ENCODE assay signal across 14 cellular contexts in the genomic region with DNA sequence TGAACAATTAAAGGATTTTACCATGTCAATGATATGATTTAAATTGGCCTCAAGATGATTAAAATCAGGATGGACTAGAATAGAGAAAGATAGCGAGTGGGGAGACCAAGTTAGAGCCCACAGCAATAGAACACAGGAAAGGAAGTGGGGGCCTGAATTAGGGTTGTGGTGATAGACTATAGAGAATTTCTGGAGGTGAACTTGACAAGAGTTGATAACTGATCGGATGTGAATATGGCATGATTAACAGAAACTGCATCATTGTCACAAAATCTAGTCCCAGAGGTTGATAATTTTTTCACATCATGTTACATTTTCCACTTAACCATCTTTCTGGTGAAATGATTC. TPM values are rescaled to one million over a fixed set of nuclear protein-coding genes. Genes with fewer than 3 reads are reported as not detected.
DNase-seq lines count a peak whose midpoint lies in the region; ATAC-seq and TF ChIP-seq lines count a peak whose summit lies in the region.
"Had no signal": no experiment of that assay in that cellular context is flagged by ENCODE, and none has a peak within 500 bp of the region (broad histone marks: within the 10 kb centered on the region; RNA-seq: fewer than 3 reads in every experiment).

No MANE protein-coding gene starts in this region.

- H3K79me2 ChIP-seq in OCI-LY3 (ENCODE audit: low read length) = no peaks in the 10 kb centered on the region

- H3K4me3 ChIP-seq in OCI-LY3 (ENCODE audit: low read length) (peak overlapping the region; percentile 8; the same call in 1 of the 2 replicates), gastroesophageal sphincter (no peak overlapping the region)
- H3K4me3 ChIP-seq: testis had no signal

- in situ Hi-C loops in KBM-7 (cut with MboI; ENCODE audit: low pct_unique_long_range_greater_than_20kb, low sequenced_read_pairs) = no loop called here

- H3K4me2 ChIP-seq in OCI-LY3 (ENCODE audit: low read length) = peak overlapping the region; percentile 40

- H3K9ac ChIP-seq in OCI-LY3 (ENCODE audit: low read length) = no peak overlapping the region

- H2AFZ ChIP-seq in OCI-LY3 (ENCODE audit: low read depth, low read length) = peak overlapping the region; percentile 8; the same call in 1 of the 2 replicates

- TF ChIP-seq EP300 in gastroesophageal sphincter (IDR thresholded peaks at IDR 0.05) = no peak

- no peaks in the 10 kb centered on the region for H3K27me3 ChIP-seq in OCI-LY3 (ENCODE audit: low read depth, low read length)
- no peaks in the 10 kb centered on the region for H3K27me3 ChIP-seq in gastroesophageal sphincter
- H3K27me3 ChIP-seq: testis had no signal

- no peaks in the 10 kb centered on the region for H4K20me1 ChIP-seq in OCI-LY3 (ENCODE audit: insufficient read depth, low read length)

- ATAC-seq in GM18502 (IDR thresholded peaks at IDR 0.05; ENCODE audit: poor library complexity, unreplicated experiment) (peak; percentile 64), GM21381 (IDR thresholded peaks at IDR 0.05; ENCODE audit: unreplicated experiment) (peak; percentile 63), HG03039 (IDR thresholded peaks at IDR 0.05; ENCODE audit: unreplicated experiment) (peak; percentile 35), gastroesophageal sphincter (no peak)

- H3K9me3 ChIP-seq in OCI-LY3 (ENCODE audit: insufficient read depth, low read length) (no peaks in the 10 kb centered on the region), gastroesophageal sphincter (no peaks in the 10 kb centered on the region)
- H3K9me3 ChIP-seq: testis had no signal

- no peak for TF ChIP-seq POLR2A in gastroesophageal sphincter (IDR thresholded peaks at IDR 0.05)

- H3K4me1 ChIP-seq in OCI-LY3 (ENCODE audit: low read length) = peaks cover 12% of the 10 kb centered on the region
- H3K4me1 ChIP-seq in gastroesophageal sphincter = no peaks in the 10 kb centered on the region
- H3K4me1 ChIP-seq: testis had no signal

- intact Hi-C loops in head of caudate nucleus (cut with DNase I) = no loop called here

- H3K36me3 ChIP-seq in OCI-LY3 (replicated peaks; ENCODE audit: low read depth, low read length) (no peaks in the 10 kb centered on the region), gastroesophageal sphincter (no peaks in the 10 kb centered on the region)

- no peak for DNase-seq in superior temporal gyrus (ENCODE audit: extremely low spot score)
- no peak for DNase-seq in KBM-7
- no peak for DNase-seq in head of caudate nucleus
- DNase-seq: activated CD4-positive, alpha-beta T cell treated with anti-CD3 and anti-CD28 coated beads for 48 hours; amniotic stem cell; NCI-H2081; nucleus accumbens; testis had no signal

- WGBS in gastroesophageal sphincter (ENCODE audit: low coverage in 1 of 2), 2 donors = 85 to 95% methylated on average over 2 of the region's 2 CpGs

- TF ChIP-seq CTCF in OCI-LY3 (IDR thresholded peaks at IDR 0.05; ENCODE audit: low read depth, low read length) = no peak
- TF ChIP-seq CTCF in gastroesophageal sphincter (IDR thresholded peaks at IDR 0.05) = no peak

- H3K27ac ChIP-seq in OCI-LY3 (ENCODE audit: low read length) (no peak overlapping the region), gastroesophageal sphincter (no peak overlapping the region)
- H3K27ac ChIP-seq: testis had no signal

RNA-seq across cellular contexts. Expression of a gene that starts 26.3 kb away (rescaled TPM):
- 1 to 10 TPM in 2 of 4 donors, under 1 TPM in 2; 0.50 to 8.9 (median 3.3) TPM for total RNA-seq in gastroesophageal sphincter
- total RNA-seq: HT-29 had no signal
